Comparison of ENCODE assay signal across 8 cellular contexts in the genomic region with DNA sequence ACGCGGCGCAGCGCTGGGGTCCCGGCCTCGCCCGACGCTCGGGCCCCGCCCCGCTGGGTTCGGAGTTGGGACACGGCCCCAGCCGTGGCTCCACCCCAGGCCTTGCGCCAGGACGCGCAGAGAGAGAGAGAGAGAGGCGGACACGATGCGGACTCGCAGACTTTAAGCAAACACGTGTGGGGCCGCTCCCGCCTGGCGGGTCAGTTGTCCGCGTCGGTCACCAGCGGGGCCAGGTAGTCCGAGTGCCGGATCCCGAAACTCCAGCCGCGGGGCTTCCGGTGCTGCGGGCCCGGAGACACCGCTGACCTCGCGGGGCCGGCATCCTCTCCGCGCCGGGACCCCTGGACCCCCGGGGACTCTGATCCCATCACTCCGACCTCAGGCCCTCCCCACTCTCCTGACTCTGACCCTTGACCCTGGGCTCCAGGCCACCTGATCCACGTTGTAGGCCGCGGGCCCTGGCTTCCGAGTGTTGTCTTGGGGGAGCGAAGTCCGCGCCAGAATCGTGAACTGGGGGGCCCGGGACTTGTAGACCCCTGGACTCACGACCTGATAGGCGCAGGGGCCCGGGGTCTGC. TPM values are rescaled to one million over a fixed set of nuclear protein-coding genes. Genes with fewer than 3 reads are reported as not detected.
DNase-seq lines count a peak whose midpoint lies in the region; ATAC-seq and TF ChIP-seq lines count a peak whose summit lies in the region.

No MANE protein-coding gene starts in this region.

- DNase-seq in GM10248 (ENCODE audit: extremely low spot score) (peak; percentile 74), SKM-1 treated with dmso at 0.1 percent for 144 hours (lab: John Stamatoyannopoulos, UW; ENCODE audit: unreplicated experiment) (peak; percentile 70), medulla oblongata (ENCODE audit: extremely low spot score) (peak; percentile 31), NCI-H510A (lab: John Stamatoyannopoulos, UW) (no peak)

- WGBS in ectodermal cell, 2 experiments, result 6 to 7% methylated on average over 58 of the region's 58 CpGs
- WGBS in thymus, result 2% methylated on average over 58 of the region's 58 CpGs

- POLR2A ChIA-PET in GM10248 (lab: Yijun Ruan, JAX), result interaction anchor here (0.5 to 0.9 kb wide), 2 partner anchors 9 to 30 kb away, joined by 3 to 4 read pairs; no protein-coding TSS in a partner anchor

- H3K36me3 ChIP-seq in ectodermal cell (ENCODE audit: control insufficient read depth, insufficient read depth, low read length), result no peaks in the 10 kb centered on the region
- H3K36me3 ChIP-seq in thymus (ENCODE audit: control insufficient read depth, insufficient read depth), result peaks cover 3% of the 10 kb centered on the region

- H3K27me3 ChIP-seq in ectodermal cell (ENCODE audit: control insufficient read depth, insufficient read depth, low read length, poor library complexity, severe bottlenecking) (peaks cover 72% of the 10 kb centered on the region), thymus (ENCODE audit: control insufficient read depth, insufficient read depth) (peaks cover 58% of the 10 kb centered on the region)

- CTCF ChIA-PET in GM10248 (lab: Yijun Ruan, JAX), result interaction anchor here (1.0 to 6.7 kb wide), 2 partner anchors 15 to 33 kb away, joined by 3 to 136 read pairs; partner anchors contain the start of gene KLHDC7B

- H3K4me3 ChIP-seq in ectodermal cell (ENCODE audit: insufficient read depth, low read depth, low read length) (peak overlapping the region; percentile 27), thymus (ENCODE audit: low read length) (peak overlapping the region; percentile 50)

- no peak for TF ChIP-seq CTCF in GM10248 (IDR thresholded peaks at IDR 0.05; ENCODE audit: control extremely low read depth, extremely low read depth, low read depth, missing control alignments)

- ATAC-seq in HG02759 (IDR thresholded peaks at IDR 0.05; ENCODE audit: unreplicated experiment), result peak; percentile 23
- ATAC-seq in GM21786 (IDR thresholded peaks at IDR 0.05; ENCODE audit: unreplicated experiment), result no peak

- H3K27ac ChIP-seq in ectodermal cell (ENCODE audit: insufficient read depth, low read depth, low read length, poor library complexity, severe bottlenecking) (no peak overlapping the region), thymus (ENCODE audit: low read depth) (peak overlapping the region; percentile 97)

- H3K9me3 ChIP-seq in ectodermal cell (ENCODE audit: control insufficient read depth, low read length) (no peaks in the 10 kb centered on the region), thymus (ENCODE audit: control insufficient read depth) (peaks cover 1% of the 10 kb centered on the region)

- H3K4me1 ChIP-seq in ectodermal cell (ENCODE audit: control insufficient read depth, insufficient read depth, low read length) (peaks cover 16% of the 10 kb centered on the region), thymus (ENCODE audit: control insufficient read depth, insufficient read depth, low read length) (peaks cover 11% of the 10 kb centered on the region)

RNA-seq across cellular contexts. Expression of gene TYMP, which starts 0.6 kb away (rescaled TPM):
- polyA plus RNA-seq in ectodermal cell (2013, experiment 1 of 4), result 0.39 TPM
- 0.36 TPM for polyA plus RNA-seq in ectodermal cell (2013, experiment 2 of 4)
- polyA plus RNA-seq in ectodermal cell (2013, experiment 3 of 4), result 1.1 TPM
- polyA plus RNA-seq in ectodermal cell (2013, experiment 4 of 4), result 1.5 TPM
- polyA plus RNA-seq in thymus, result 156 TPM

RNA-seq across cellular contexts. Expression of gene SCO2, which starts 5.0 kb away (rescaled TPM):
- polyA plus RNA-seq in ectodermal cell (2013, experiment 1 of 4), result not detected
- 0.36 TPM for polyA plus RNA-seq in ectodermal cell (2013, experiment 2 of 4)
- 0.69 TPM for polyA plus RNA-seq in ectodermal cell (2013, experiment 3 of 4)
- 2.1 TPM for polyA plus RNA-seq in ectodermal cell (2013, experiment 4 of 4)
- polyA plus RNA-seq in thymus, result 9.8 TPM

RNA-seq across cellular contexts. Expression of gene KLHDC7B, which starts 15.3 kb away (rescaled TPM):
- not detected for polyA plus RNA-seq in ectodermal cell (2013, experiment 1 of 4)
- not detected for polyA plus RNA-seq in ectodermal cell (2013, experiment 2 of 4)
- not detected for polyA plus RNA-seq in ectodermal cell (2013, experiment 3 of 4)
- not detected for polyA plus RNA-seq in ectodermal cell (2013, experiment 4 of 4)
- polyA plus RNA-seq in thymus, result 23.4 TPM

RNA-seq across cellular contexts. Expression of gene NCAPH2, which starts 22.3 kb away (rescaled TPM):
- polyA plus RNA-seq in ectodermal cell (2013, experiment 1 of 4), result 70.4 TPM
- polyA plus RNA-seq in ectodermal cell (2013, experiment 2 of 4), result 65.5 TPM
- 46.2 TPM for polyA plus RNA-seq in ectodermal cell (2013, experiment 3 of 4)
- 43.7 TPM for polyA plus RNA-seq in ectodermal cell (2013, experiment 4 of 4)
- polyA plus RNA-seq in thymus, result 40.8 TPM

RNA-seq across cellular contexts. Expression of gene LMF2, which starts 22.9 kb away (rescaled TPM):
- polyA plus RNA-seq in ectodermal cell (2013, experiment 1 of 4), result 48.2 TPM
- polyA plus RNA-seq in ectodermal cell (2013, experiment 2 of 4), result 45.3 TPM
- 39.0 TPM for polyA plus RNA-seq in ectodermal cell (2013, experiment 3 of 4)
- 40.1 TPM for polyA plus RNA-seq in ectodermal cell (2013, experiment 4 of 4)
- polyA plus RNA-seq in thymus, result 90.2 TPM
